In genomic region chr6:25025248-25025918, GRCh38 we compare ENCODE assay signal across 12 cellular contexts.
DNase-seq lines count a peak whose midpoint lies in the region; ATAC-seq and TF ChIP-seq lines count a peak whose summit lies in the region.
"Had no signal": no experiment of that assay in that cellular context is flagged by ENCODE, and none has a peak within 500 bp of the region (broad histone marks: within the 10 kb centered on the region; RNA-seq: fewer than 3 reads in every experiment).

No MANE protein-coding gene starts in this region.

- in situ Hi-C loops in HAP-1 (cut with MboI; ENCODE audit: low sequenced_read_pairs), result no loop called here

- peak overlapping the region; percentile 47 for H3K27ac Mint-ChIP-seq in MCF 10A (ENCODE audit: low read depth, unreplicated experiment)
- peak overlapping the region; percentile 78 for H3K27ac Mint-ChIP-seq in activated naive CD8-positive, alpha-beta T cell treated with anti-CD3 and anti-CD28 coated beads, Interleukin-2, amount 50 U/mL, for 24 hours
- H3K27ac Mint-ChIP-seq in stimulated activated memory B cell treated with anti-CD40 and anti-IgM and Interleukin-4, amounts not matched to agents 10 μg/mL and 1 μg/mL and 100 μg/mL, for 72 hours, result peak overlapping the region; percentile 58
- H3K27ac Mint-ChIP-seq: stimulated activated naive B cell treated with anti-CD40 and anti-IgM and Interleukin-4, amounts not matched to agents 10 μg/mL and 1 μg/mL and 100 μg/mL, for 72 hours had no signal

- H3K27ac ChIP-seq in breast epithelium (no peak overlapping the region), OCI-LY1 (ENCODE audit: low read depth, low read length, poor library complexity, severe bottlenecking) (peak overlapping the region; percentile 38)

- no TSS peak for BruUV-seq in MCF 10A (replicated peaks; lab: Mats Ljungman, UMichigan)

- no peaks in the 10 kb centered on the region for H3K27me3 Mint-ChIP-seq in MCF 10A (ENCODE audit: insufficient read depth, unreplicated experiment)
- no peaks in the 10 kb centered on the region for H3K27me3 Mint-ChIP-seq in activated naive CD8-positive, alpha-beta T cell treated with anti-CD3 and anti-CD28 coated beads, Interleukin-2, amount 50 U/mL, for 24 hours
- H3K27me3 Mint-ChIP-seq in stimulated activated memory B cell treated with anti-CD40 and anti-IgM and Interleukin-4, amounts not matched to agents 10 μg/mL and 1 μg/mL and 100 μg/mL, for 72 hours, result no peaks in the 10 kb centered on the region
- H3K27me3 Mint-ChIP-seq: stimulated activated naive B cell treated with anti-CD40 and anti-IgM and Interleukin-4, amounts not matched to agents 10 μg/mL and 1 μg/mL and 100 μg/mL, for 72 hours had no signal

- H3F3A ChIP-seq in OCI-LY1 (ENCODE audit: insufficient read depth, low read length), result no peaks in the 10 kb centered on the region

- TF ChIP-seq CTCF in MCF 10A (IDR thresholded peaks at IDR 0.05; ENCODE audit: unreplicated experiment) (no peak), breast epithelium (IDR thresholded peaks at IDR 0.05) (no peak), OCI-LY1 (IDR thresholded peaks at IDR 0.05; ENCODE audit: low read length) (no peak)

- no peaks in the 10 kb centered on the region for H3K4me1 ChIP-seq in breast epithelium
- peaks cover 32% of the 10 kb centered on the region for H3K4me1 ChIP-seq in OCI-LY1 (ENCODE audit: insufficient read depth, low read length, severe bottlenecking)
- peaks cover 3% of the 10 kb centered on the region for H3K4me1 ChIP-seq in HAP-1

- DNase-seq in MCF 10A (ENCODE audit: unreplicated experiment) (no peak), breast epithelium (ENCODE audit: low spot score in 2 of 2) (no peak), HAP-1 (ENCODE audit: low spot score in 2 of 2) (no peak), HPDE6-E6E7 (ENCODE audit: extremely low spot score) (no peak), SK-N-DZ (ENCODE audit: low spot score) (no peak)
- no peak for DNase-seq in activated naive CD8-positive, alpha-beta T cell treated with anti-CD3 and anti-CD28 coated beads, Interleukin-2, amount 50 U/mL, for 24 hours
- DNase-seq: amygdala; DMS53; NCI-H82; stimulated activated naive B cell treated with anti-CD40 and anti-IgM and Interleukin-4, amounts not matched to agents 10 μg/mL and 1 μg/mL and 100 μg/mL, for 72 hours had no signal

- H3K4me3 ChIP-seq in breast epithelium (no peak overlapping the region), OCI-LY1 (ENCODE audit: low read depth, low read length, poor library complexity, severe bottlenecking) (no peak overlapping the region), HAP-1 (no peak overlapping the region)

- CTCF ChIA-PET in MCF 10A (lab: Yijun Ruan, JAX), result interaction anchor here (0.6 to 2.5 kb wide), 13 partner anchors 8 to 705 kb away, joined by 3 to 10 read pairs (median 4); no protein-coding TSS in a partner anchor

- H3K79me2 ChIP-seq in OCI-LY1 (ENCODE audit: insufficient read depth, low read length), result no peaks in the 10 kb centered on the region

- H3K9me3 ChIP-seq in breast epithelium, result no peaks in the 10 kb centered on the region
- no peaks in the 10 kb centered on the region for H3K9me3 ChIP-seq in OCI-LY1 (ENCODE audit: low read length)
- no peaks in the 10 kb centered on the region for H3K9me3 ChIP-seq in HAP-1

- no peaks in the 10 kb centered on the region for H3K9me3 Mint-ChIP-seq in MCF 10A (ENCODE audit: unreplicated experiment)
- no peaks in the 10 kb centered on the region for H3K9me3 Mint-ChIP-seq in activated naive CD8-positive, alpha-beta T cell treated with anti-CD3 and anti-CD28 coated beads, Interleukin-2, amount 50 U/mL, for 24 hours
- no peaks in the 10 kb centered on the region for H3K9me3 Mint-ChIP-seq in stimulated activated memory B cell treated with anti-CD40 and anti-IgM and Interleukin-4, amounts not matched to agents 10 μg/mL and 1 μg/mL and 100 μg/mL, for 72 hours
- H3K9me3 Mint-ChIP-seq: stimulated activated naive B cell treated with anti-CD40 and anti-IgM and Interleukin-4, amounts not matched to agents 10 μg/mL and 1 μg/mL and 100 μg/mL, for 72 hours had no signal

- H3K4me2 ChIP-seq in OCI-LY1 (ENCODE audit: low read length), result 0 out of 2 replicates have a peak overlapping the region, but pooled peaks have one; percentile 63

- H3K4me1 Mint-ChIP-seq in MCF 10A (ENCODE audit: insufficient read depth, unreplicated experiment), result peaks cover 15% of the 10 kb centered on the region
- peaks cover 50% of the 10 kb centered on the region for H3K4me1 Mint-ChIP-seq in activated naive CD8-positive, alpha-beta T cell treated with anti-CD3 and anti-CD28 coated beads, Interleukin-2, amount 50 U/mL, for 24 hours
- H3K4me1 Mint-ChIP-seq in stimulated activated memory B cell treated with anti-CD40 and anti-IgM and Interleukin-4, amounts not matched to agents 10 μg/mL and 1 μg/mL and 100 μg/mL, for 72 hours, result peaks cover 42% of the 10 kb centered on the region

- no peaks in the 10 kb centered on the region for H3K36me3 ChIP-seq in breast epithelium
- peaks cover 19% of the 10 kb centered on the region for H3K36me3 ChIP-seq in OCI-LY1 (ENCODE audit: insufficient read depth, low read length)
- H3K36me3 ChIP-seq in HAP-1 (replicated peaks), result no peaks in the 10 kb centered on the region

- POLR2A ChIA-PET in MCF 10A (lab: Yijun Ruan, JAX), result interaction anchor here (0.8 to 3.4 kb wide), 17 partner anchors 8 to 450 kb away, joined by 3 to 19 read pairs (median 4); no protein-coding TSS in a partner anchor

- H4K20me1 ChIP-seq in OCI-LY1 (ENCODE audit: insufficient read depth, low read length), result no peaks in the 10 kb centered on the region

- no peaks in the 10 kb centered on the region for H3K36me3 Mint-ChIP-seq in MCF 10A (ENCODE audit: insufficient read depth, unreplicated experiment)
- no peaks in the 10 kb centered on the region for H3K36me3 Mint-ChIP-seq in activated naive CD8-positive, alpha-beta T cell treated with anti-CD3 and anti-CD28 coated beads, Interleukin-2, amount 50 U/mL, for 24 hours (ENCODE audit: low read depth)
- peaks cover 9% of the 10 kb centered on the region for H3K36me3 Mint-ChIP-seq in stimulated activated memory B cell treated with anti-CD40 and anti-IgM and Interleukin-4, amounts not matched to agents 10 μg/mL and 1 μg/mL and 100 μg/mL, for 72 hours

- H3K4me3 Mint-ChIP-seq in MCF 10A (ENCODE audit: unreplicated experiment), result no peak overlapping the region
- peak overlapping the region; percentile 38 for H3K4me3 Mint-ChIP-seq in activated naive CD8-positive, alpha-beta T cell treated with anti-CD3 and anti-CD28 coated beads, Interleukin-2, amount 50 U/mL, for 24 hours
- no peak overlapping the region for H3K4me3 Mint-ChIP-seq in stimulated activated memory B cell treated with anti-CD40 and anti-IgM and Interleukin-4, amounts not matched to agents 10 μg/mL and 1 μg/mL and 100 μg/mL, for 72 hours
- H3K4me3 Mint-ChIP-seq: stimulated activated naive B cell treated with anti-CD40 and anti-IgM and Interleukin-4, amounts not matched to agents 10 μg/mL and 1 μg/mL and 100 μg/mL, for 72 hours had no signal

- no peaks in the 10 kb centered on the region for H3K9me2 ChIP-seq in OCI-LY1 (ENCODE audit: low read depth, low read length)

- no peak overlapping the region for H2AFZ ChIP-seq in OCI-LY1 (ENCODE audit: low read length)

- H3K9ac ChIP-seq in OCI-LY1 (ENCODE audit: low read length), result no peak overlapping the region

- intact Hi-C loops in MCF 10A (cut with micrococcal nuclease), result no loop called here
- intact Hi-C loops in breast epithelium (cut with DNase I; ENCODE audit: low total_unique reads), result no loop called here

- ATAC-seq in activated naive CD8-positive, alpha-beta T cell treated with anti-CD3 and anti-CD28 coated beads, Interleukin-2, amount 50 U/mL, for 24 hours, result no peak
- no peak for ATAC-seq in stimulated activated memory B cell treated with anti-CD40 and anti-IgM and Interleukin-4, amounts not matched to agents 10 μg/mL and 1 μg/mL and 100 μg/mL, for 72 hours
- ATAC-seq: stimulated activated naive B cell treated with anti-CD40 and anti-IgM and Interleukin-4, amounts not matched to agents 10 μg/mL and 1 μg/mL and 100 μg/mL, for 72 hours had no signal

- H3K27me3 ChIP-seq in breast epithelium (no peaks in the 10 kb centered on the region), OCI-LY1 (ENCODE audit: insufficient read depth, low read length) (no peaks in the 10 kb centered on the region), HAP-1 (ENCODE audit: low read depth) (no peaks in the 10 kb centered on the region)

- no peak for TF ChIP-seq POLR2A in breast epithelium (IDR thresholded peaks at IDR 0.05)
